ENCODE assay signal across 9 cellular contexts in genomic region chr15:70121656-70122297, GRCh38. TPM values are rescaled to one million over a fixed set of nuclear protein-coding genes. Genes with fewer than 3 reads are reported as not detected.
DNase-seq lines count a peak whose midpoint lies in the region; ATAC-seq and TF ChIP-seq lines count a peak whose summit lies in the region.
"Had no signal": no experiment of that assay in that cellular context is flagged by ENCODE, and none has a peak within 500 bp of the region (broad histone marks: within the 10 kb centered on the region; RNA-seq: fewer than 3 reads in every experiment).

No MANE protein-coding gene starts in this region.

- ATAC-seq in foreskin keratinocyte (peak; percentile 56), sciatic nerve (peak; percentile 90), HG02870 (IDR thresholded peaks at IDR 0.05; ENCODE audit: unreplicated experiment) (no peak)

- H3K27ac ChIP-seq in Peyer's patch (peak overlapping the region in 1 of 4 donors; percentile 20), foreskin keratinocyte (no peak overlapping the region)

- H3K9me3 ChIP-seq in Peyer's patch, result no peaks in the 10 kb centered on the region

- TF ChIP-seq POLR2A in Peyer's patch (IDR thresholded peaks at IDR 0.05), result no peak

- H3K27me3 ChIP-seq in Peyer's patch (no peaks in the 10 kb centered on the region), foreskin keratinocyte (peaks cover 52% of the 10 kb centered on the region)

- no peak overlapping the region for H3K4me3 ChIP-seq in Peyer's patch

- peak; percentile 23 for TF ChIP-seq CTCF in GM10248 (IDR thresholded peaks at IDR 0.05; ENCODE audit: control extremely low read depth, extremely low read depth, low read depth, missing control alignments)
- no peak for TF ChIP-seq CTCF in Peyer's patch (IDR thresholded peaks at IDR 0.05)
- TF ChIP-seq CTCF in foreskin keratinocyte (conservative IDR thresholded peaks at IDR 0.05), result peak; percentile 55

- DNase-seq in GM10248 (ENCODE audit: extremely low spot score) (no peak), Peyer's patch (peak in 2 of 3 donors; percentile 31 to 69), foreskin keratinocyte (peak in 1 of 2 donors; percentile 54), sciatic nerve (ENCODE audit: low spot score) (peak; percentile 75), UCSD-AML1 (lab: John Stamatoyannopoulos, UW; ENCODE audit: unreplicated experiment) (no peak), GOT3 (lab: John Stamatoyannopoulos, UW) (no peak), NCI-H2227 treated with DMSO at 0.1 percent for 48 hours (lab: John Stamatoyannopoulos, UW) (no peak)
- DNase-seq: midbrain had no signal

- H3K4me1 ChIP-seq in Peyer's patch (peaks cover 0 to 9% (median 3%) of the 10 kb centered on the region in 4 donors), foreskin keratinocyte (no peaks in the 10 kb centered on the region)

- POLR2A ChIA-PET in GM10248 (lab: Yijun Ruan, JAX), result interaction anchor here (0.6 kb wide), 1 partner anchor 22 kb away, joined by 3 read pairs; no protein-coding TSS in a partner anchor

- H3K36me3 ChIP-seq in Peyer's patch, result no peaks in the 10 kb centered on the region

- CTCF ChIA-PET in GM10248 (lab: Yijun Ruan, JAX), result interaction anchor here (1.1 to 2.8 kb wide), 5 partner anchors 11 to 119 kb away, joined by 3 to 9 read pairs (median 4); no protein-coding TSS in a partner anchor

- intact Hi-C loops in sciatic nerve (cut with DNase I), result no loop called here

RNA-seq across cellular contexts. Expression of gene TLE3, which starts 24.1 kb away (rescaled TPM):
- total RNA-seq in Peyer's patch (100 to 1,000 TPM; 130 to 176 (median 140) TPM), foreskin keratinocyte (24.1 and 28.1 TPM in 2 replicates), sciatic nerve (90.1 TPM)
- 11.3 and 14.0 TPM in 2 replicates for polyA plus RNA-seq in foreskin keratinocyte

Comparison
In these comparisons a context has a peak if more than half of its experiments do, and no peak if none do; other contexts are left out.
1. DNase-seq: peak in Peyer's patch (2 of 3) and sciatic nerve (single experiment); none in GM10248 (single experiment), UCSD-AML1 (single experiment), GOT3 (single experiment) and NCI-H2227 treated with DMSO at 0.1 percent for 48 hours (single experiment).
2. CTCF ChIP-seq: peak in GM10248 (single experiment) and foreskin keratinocyte (single experiment); none in Peyer's patch (0 of 6).